In genomic region chr6:6494677-6495076, GRCh38 we compare ENCODE assay signal across 8 cellular contexts.
DNase-seq lines count a peak whose midpoint lies in the region; ATAC-seq lines count a peak whose summit lies in the region.

No MANE protein-coding gene starts in this region.

- peak; percentile 79 for ATAC-seq in HG02885 (IDR thresholded peaks at IDR 0.05; ENCODE audit: poor library complexity, unreplicated experiment)
- peak; percentile 67 for ATAC-seq in esophagus mucosa
- no peak for ATAC-seq in GM21423 (IDR thresholded peaks at IDR 0.05; ENCODE audit: unreplicated experiment)

- intact Hi-C loops in posterior vena cava (cut with DNase I), result no loop called here

- peak; percentile 1 for DNase-seq in NCI-H2196 (lab: John Stamatoyannopoulos, UW; ENCODE audit: unreplicated experiment)
- no peak for DNase-seq in NCI-H2196 treated with DMSO at 0.1 percent for 48 hours (lab: John Stamatoyannopoulos, UW; ENCODE audit: unreplicated experiment)
- DNase-seq in OCI-M1 (lab: John Stamatoyannopoulos, UW), result peak; percentile 55
- peak; percentile 84 for DNase-seq in posterior vena cava (ENCODE audit: low spot score)
- no peak for DNase-seq in activated gamma-delta T cell treated with Interleukin-2 at 50 U/mL for 16 hours

Comparison
In these comparisons a context has a peak if more than half of its experiments do, and no peak if none do; other contexts are left out.
1. DNase-seq: peak in NCI-H2196 (single experiment), OCI-M1 (single experiment) and posterior vena cava (single experiment); none in NCI-H2196 treated with DMSO at 0.1 percent for 48 hours (single experiment) and activated gamma-delta T cell treated with Interleukin-2 at 50 U/mL for 16 hours (single experiment).